ENCODE assay signal across 27 cellular contexts in the genomic region with DNA sequence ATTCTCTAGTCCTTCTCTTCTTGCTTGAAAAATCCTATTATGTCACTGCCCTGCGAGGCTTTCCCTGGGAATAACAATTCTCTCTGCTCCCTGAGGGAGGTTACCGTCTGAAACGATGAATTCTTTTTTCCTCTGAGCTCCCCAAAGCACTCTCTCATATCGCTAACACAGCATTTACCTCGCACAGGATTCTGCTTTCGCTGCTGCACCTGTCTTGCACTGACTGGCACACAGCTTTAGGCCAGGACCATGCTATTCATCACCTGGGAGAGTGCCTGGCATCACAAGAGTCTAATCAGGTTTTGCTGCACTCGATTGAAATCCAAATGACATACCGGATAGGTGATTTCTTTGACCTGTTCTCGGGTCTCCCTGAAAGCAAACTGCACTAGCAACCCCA. TPM values are rescaled to one million over a fixed set of nuclear protein-coding genes. Genes with fewer than 3 reads are reported as not detected.
"Had no signal": no experiment of that assay in that cellular context is flagged by ENCODE, and none has a peak within 500 bp of the region (broad histone marks: within the 10 kb centered on the region; RNA-seq: fewer than 3 reads in every experiment).

No MANE protein-coding gene starts in this region.

- FAIRE-seq: urothelium cell line had no signal

- H3K9me3 Mint-ChIP-seq: activated CD4-positive, alpha-beta memory T cell treated with anti-CD3 and anti-CD28 coated beads, Interleukin-2, amount 10 ng/mL, durations not matched to agents 7 days and 5 days; activated CD4-positive, alpha-beta T cell treated with anti-CD3 and anti-CD28 coated beads, Interleukin-2, amount 10 ng/mL, durations not matched to agents 7 days and 5 days; activated naive CD4-positive, alpha-beta T cell treated with anti-CD3 and anti-CD28 coated beads, Interleukin-2, amount 10 ng/mL, durations not matched to agents 7 days and 5 days; activated T-cell treated with anti-CD3 and anti-CD28 coated beads, Interleukin-2, amount 50 U/mL, for 24 hours; effector memory CD8-positive, alpha-beta T cell; nephron; stimulated activated effector memory CD8-positive, alpha-beta T cell treated with anti-CD3 and anti-CD28 coated beads, Interleukin-12 subunit alpha, Interleukin-12 subunit beta, amount 100 ng/mL, for 72 hours; stimulated activated naive CD8-positive, alpha-beta T cell treated with anti-CD3 and anti-CD28 coated beads, Interleukin-15, Interleukin-2, amounts not matched to agents 100 ng/mL and 50 ng/mL, for 24 hours; WTC11 had no signal

- H3K36me3 Mint-ChIP-seq: stimulated activated effector memory CD8-positive, alpha-beta T cell treated with anti-CD3 and anti-CD28 coated beads, Interleukin-12 subunit alpha, Interleukin-12 subunit beta, amount 100 ng/mL, for 72 hours; WTC11 had no signal

- H3K4me3 Mint-ChIP-seq: activated CD4-positive, alpha-beta memory T cell treated with anti-CD3 and anti-CD28 coated beads, Interleukin-2, amount 10 ng/mL, durations not matched to agents 7 days and 5 days; activated CD4-positive, alpha-beta T cell treated with anti-CD3 and anti-CD28 coated beads, Interleukin-2, amount 10 ng/mL, durations not matched to agents 7 days and 5 days; activated naive CD4-positive, alpha-beta T cell treated with anti-CD3 and anti-CD28 coated beads, Interleukin-2, amount 10 ng/mL, durations not matched to agents 7 days and 5 days; activated T-cell treated with anti-CD3 and anti-CD28 coated beads, Interleukin-2, amount 50 U/mL, for 24 hours; effector memory CD8-positive, alpha-beta T cell; nephron; stimulated activated effector memory CD8-positive, alpha-beta T cell treated with anti-CD3 and anti-CD28 coated beads, Interleukin-12 subunit alpha, Interleukin-12 subunit beta, amount 100 ng/mL, for 72 hours; stimulated activated naive CD8-positive, alpha-beta T cell treated with anti-CD3 and anti-CD28 coated beads, Interleukin-15, Interleukin-2, amounts not matched to agents 100 ng/mL and 50 ng/mL, for 24 hours; WTC11 had no signal

- H3K27me3 ChIP-seq: gastrocnemius medialis, hepatocyte, neutrophil, right lobe of liver had no signal

- H3K4me3 ChIP-seq: gastrocnemius medialis, hepatocyte, left ventricle myocardium inferior, right lobe of liver, thoracic aorta had no signal

- H3K9me3 ChIP-seq: gastrocnemius medialis, left ventricle myocardium inferior, neutrophil, right lobe of liver, thoracic aorta had no signal

- H3K4me1 ChIP-seq: gastrocnemius medialis, left ventricle myocardium inferior, right lobe of liver had no signal

- H3K27ac Mint-ChIP-seq: activated CD4-positive, alpha-beta memory T cell treated with anti-CD3 and anti-CD28 coated beads, Interleukin-2, amount 10 ng/mL, durations not matched to agents 7 days and 5 days; activated CD4-positive, alpha-beta T cell treated with anti-CD3 and anti-CD28 coated beads, Interleukin-2, amount 10 ng/mL, durations not matched to agents 7 days and 5 days; activated naive CD4-positive, alpha-beta T cell treated with anti-CD3 and anti-CD28 coated beads, Interleukin-2, amount 10 ng/mL, durations not matched to agents 7 days and 5 days; activated T-cell treated with anti-CD3 and anti-CD28 coated beads, Interleukin-2, amount 50 U/mL, for 24 hours; effector memory CD8-positive, alpha-beta T cell; nephron; stimulated activated effector memory CD8-positive, alpha-beta T cell treated with anti-CD3 and anti-CD28 coated beads, Interleukin-12 subunit alpha, Interleukin-12 subunit beta, amount 100 ng/mL, for 72 hours; stimulated activated naive CD8-positive, alpha-beta T cell treated with anti-CD3 and anti-CD28 coated beads, Interleukin-15, Interleukin-2, amounts not matched to agents 100 ng/mL and 50 ng/mL, for 24 hours; WTC11 had no signal

- H3K27me3 Mint-ChIP-seq: activated CD4-positive, alpha-beta memory T cell treated with anti-CD3 and anti-CD28 coated beads, Interleukin-2, amount 10 ng/mL, durations not matched to agents 7 days and 5 days; activated CD4-positive, alpha-beta T cell treated with anti-CD3 and anti-CD28 coated beads, Interleukin-2, amount 10 ng/mL, durations not matched to agents 7 days and 5 days; activated naive CD4-positive, alpha-beta T cell treated with anti-CD3 and anti-CD28 coated beads, Interleukin-2, amount 10 ng/mL, durations not matched to agents 7 days and 5 days; activated T-cell treated with anti-CD3 and anti-CD28 coated beads, Interleukin-2, amount 50 U/mL, for 24 hours; effector memory CD8-positive, alpha-beta T cell; stimulated activated naive CD8-positive, alpha-beta T cell treated with anti-CD3 and anti-CD28 coated beads, Interleukin-15, Interleukin-2, amounts not matched to agents 100 ng/mL and 50 ng/mL, for 24 hours had no signal

- DNase-seq: activated CD4-positive, alpha-beta memory T cell treated with anti-CD3 and anti-CD28 coated beads, Interleukin-2, amount 10 ng/mL, durations not matched to agents 7 days and 5 days; activated CD4-positive, alpha-beta T cell treated with anti-CD3 and anti-CD28 coated beads for 1 hour; activated CD4-positive, alpha-beta T cell treated with anti-CD3 and anti-CD28 coated beads, Interleukin-2, amount 10 ng/mL, durations not matched to agents 7 days and 5 days; activated CD8-positive, alpha-beta memory T cell treated with anti-CD3 and anti-CD28 coated beads, Interleukin-2, amount 50 U/mL, for 48 hours; activated gamma-delta T cell; activated naive CD4-positive, alpha-beta T cell treated with anti-CD3 and anti-CD28 coated beads, Interleukin-2, amount 10 ng/mL, durations not matched to agents 7 days and 5 days; activated T-cell treated with anti-CD3 and anti-CD28 coated beads, Interleukin-2, amount 50 U/mL, for 24 hours; amygdala; caudate nucleus; cortex of kidney; effector memory CD8-positive, alpha-beta T cell; erythroblast; gastrocnemius medialis; islet precursor cell; left ventricle myocardium inferior; right lobe of liver; stimulated activated CD4-positive, alpha-beta T cell treated with anti-CD3 and anti-CD28 coated beads, Interleukin-12 subunit alpha, Interleukin-12 subunit beta, amount 100 ng/mL, for 4 hours; stimulated activated CD4-positive, alpha-beta T cell treated with anti-CD3 and anti-CD28 coated beads, Interleukin-4, amount 100 ng/mL, for 24 hours had no signal

- H3K4me1 Mint-ChIP-seq: nephron had no signal

- H3K27ac ChIP-seq: gastrocnemius medialis, hepatocyte, left ventricle myocardium inferior, neutrophil, right lobe of liver, thoracic aorta had no signal

- ATAC-seq: effector memory CD8-positive, alpha-beta T cell; gastrocnemius medialis; right lobe of liver; stimulated activated effector memory CD8-positive, alpha-beta T cell treated with anti-CD3 and anti-CD28 coated beads, Interleukin-12 subunit alpha, Interleukin-12 subunit beta, amount 100 ng/mL, for 72 hours; WTC11 had no signal

RNA-seq across cellular contexts. Expression of gene GNG4, which starts 52.8 kb away (rescaled TPM):
- total RNA-seq: gastrocnemius medialis, subcutaneous adipose tissue had no signal
